ENCODE assay signal across 8 cellular contexts in genomic region chr1:17119076-17119743, GRCh38. TPM values are rescaled to one million over a fixed set of nuclear protein-coding genes. Genes with fewer than 3 reads are reported as not detected.
DNase-seq lines count a peak whose midpoint lies in the region; ATAC-seq, FAIRE-seq and TF ChIP-seq lines count a peak whose summit lies in the region.

Gene PADI2, minus strand, starts transcription at chr1:17119451. Its CDS starts 80 bp downstream, at chr1:17119371.

- intact Hi-C loops in GM12878 (cut with micrococcal nuclease; ENCODE audit: unreplicated experiment): loop anchor here (5.0 kb wide), 1 partner anchor 42 kb away; no protein-coding TSS in a partner anchor

- peaks cover 2% of the 10 kb centered on the region for H3K36me3 Mint-ChIP-seq in T-helper 17 cell (ENCODE audit: low read depth)

- peak; percentile 96 for ATAC-seq in T-helper 17 cell
- ATAC-seq in GM12878: peak; percentile 93
- no peak for ATAC-seq in GM21528 (IDR thresholded peaks at IDR 0.05; ENCODE audit: low FRiP score, unreplicated experiment)

- TF ChIP-seq CTCF in GM12878 (IDR thresholded peaks at IDR 0.05 in 2 of 3, conservative IDR thresholded peaks at IDR 0.05 in 1 of 3; ENCODE audit: control insufficient read depth in 2 of 3, extremely low read depth in 1 of 3, insufficient read depth in 1 of 3, low read depth in 3 of 3, low read length in 3 of 3): no peak

- peak within 1 kb of the TSS; percentile 69 for H3K4me2 ChIP-seq in GM12878 (ENCODE audit: control insufficient read depth, insufficient read depth)

- TF ChIP-seq POLR2A in GM12878 (IDR thresholded peaks at IDR 0.05; ENCODE audit: low read depth, low read length): no peak

- in situ Hi-C loops in GM12878 (cut with MboI): loop anchor here (5.0 kb wide), 2 partner anchors 57 to 213 kb away; no protein-coding TSS in a partner anchor

- peaks cover 74% of the 10 kb centered on the region for H3K27me3 Mint-ChIP-seq in T-helper 17 cell

- peak; percentile 66 for FAIRE-seq in GM18507 (lab: Jason Lieb, UNC)
- FAIRE-seq in GM12878 (lab: Jason Lieb, UNC): no peak

- H3K4me3 Mint-ChIP-seq in T-helper 17 cell: peak within 1 kb of the TSS; percentile 49

- TF ChIP-seq RAD21 in GM12878 (IDR thresholded peaks at IDR 0.05; ENCODE audit: insufficient read depth, low read depth, low read length): no peak

- H3K36me3 ChIP-seq in GM12878 (ENCODE audit: control insufficient read depth in 2 of 2, insufficient read depth in 2 of 2, low read length in 1 of 2) (no peaks in the 10 kb centered on the region), iPS-15b (ENCODE audit: control insufficient read depth, insufficient read depth, low read length) (no peaks in the 10 kb centered on the region)

- POLR2A ChIA-PET in GM12878 (lab: Charles Lee): interaction anchor here (0.8 to 3.9 kb wide), 6 partner anchors 10 to 59 kb away, joined by 3 to 23 read pairs (median 5); no protein-coding TSS in a partner anchor

- no peaks in the 10 kb centered on the region for H3K9me3 ChIP-seq in T-helper 17 cell (ENCODE audit: control insufficient read depth, low read length, poor library complexity, severe bottlenecking)
- no peaks in the 10 kb centered on the region for H3K9me3 ChIP-seq in GM12878 (replicated peaks; ENCODE audit: control insufficient read depth, insufficient read depth, low read length)
- H3K9me3 ChIP-seq in iPS-15b (ENCODE audit: control insufficient read depth, insufficient read depth, low read length): no peaks in the 10 kb centered on the region

- H3K27me3 ChIP-seq in GM12878 (replicated peaks in 1 of 2; ENCODE audit: control insufficient read depth in 2 of 2, insufficient read depth in 2 of 2, low read length in 1 of 2): peaks cover 9 to 11% of the 10 kb centered on the region in 2 experiments; a peak in 3 of 4 replicates
- H3K27me3 ChIP-seq in iPS-15b (ENCODE audit: control insufficient read depth, insufficient read depth, low read length): peaks cover 32% of the 10 kb centered on the region

- CTCF ChIA-PET in GM12878 (lab: Yijun Ruan, JAX): interaction anchor here (0.9 to 12.1 kb wide), 4 partner anchors 11 to 116 kb away, joined by 3 to 315 read pairs (median 88); no protein-coding TSS in a partner anchor

- H3K4me1 ChIP-seq in GM12878 (ENCODE audit: control insufficient read depth, insufficient read depth, low read length) (peaks cover 8% of the 10 kb centered on the region; the same call in 1 of the 2 replicates), iPS-15b (ENCODE audit: control insufficient read depth, insufficient read depth, low read length) (no peaks in the 10 kb centered on the region)

- WGBS in GM12878 (ENCODE audit: insufficient coverage, insufficient replicate concordance, low lambda C conversion rate, missing lambda C conversion rate): 2% methylated on average over 58 of the region's 58 CpGs

- H2AFZ ChIP-seq in GM12878 (ENCODE audit: control insufficient read depth, low read depth, low read length): peak within 1 kb of the TSS; percentile 46

- H3K79me2 ChIP-seq in GM12878 (ENCODE audit: control insufficient read depth, insufficient read depth, low read length): no peaks in the 10 kb centered on the region

- H4K20me1 ChIP-seq in GM12878 (ENCODE audit: control insufficient read depth, insufficient read depth): no peaks in the 10 kb centered on the region

- TF ChIP-seq EP300 in GM12878 (IDR thresholded peaks at IDR 0.05; ENCODE audit: borderline replicate concordance in 1 of 2, control insufficient read depth in 1 of 2, low read depth in 2 of 2, low read length in 2 of 2): no peak

- SMC1A ChIA-PET in GM12878 (lab: Charles Lee; ENCODE audit: uncharacterized antibody, unreplicated experiment): interaction anchor here (0.9 to 12.4 kb wide), 9 partner anchors 8 to 163 kb away, joined by 3 to 236 read pairs (median 6); no protein-coding TSS in a partner anchor

- no TSS peak for BruUV-seq in GM12878 (replicated peaks; lab: Mats Ljungman, UMichigan)

- H3K4me3 ChIP-seq in GM12878 (peak within 1 kb of the TSS; percentile 63), iPS-15b (ENCODE audit: low read depth, low read length) (peak within 1 kb of the TSS; percentile 75), skeletal muscle cell (ENCODE audit: low read depth, low read length) (peak within 1 kb of the TSS; percentile 36)

- H3K27ac Mint-ChIP-seq in T-helper 17 cell: no peak within 1 kb of the TSS

- peaks cover 6% of the 10 kb centered on the region for H3K4me1 Mint-ChIP-seq in T-helper 17 cell

- H3K9ac ChIP-seq in GM12878 (ENCODE audit: control insufficient read depth, insufficient read depth, low read length) (no peak within 1 kb of the TSS), iPS-15b (ENCODE audit: low read depth, low read length) (no peak within 1 kb of the TSS)

- no peak within 1 kb of the TSS for H3K27ac ChIP-seq in GM12878 (ENCODE audit: control insufficient read depth, insufficient read depth)

- DNase-seq in GM18507 (ENCODE audit: extremely low spot score, insufficient read length, low read depth) (peak; percentile 81), Kasumi-1 (lab: John Stamatoyannopoulos, UW) (peak; percentile 30 to 33), T-helper 17 cell (peak; percentile 21 to 36 (median 32)), GM12878 (ENCODE audit: low read depth, low spot score) (no peak), skeletal muscle cell (ENCODE audit: low read depth) (no peak), T1000 (lab: John Stamatoyannopoulos, UW) (no peak)

- RAD21 ChIA-PET in GM12878 (lab: Charles Lee; ENCODE audit: unreplicated experiment): interaction anchor here (0.9 to 9.7 kb wide), 8 partner anchors 22 to 117 kb away, joined by 3 to 186 read pairs (median 8); no protein-coding TSS in a partner anchor

TF ChIP-seq in GM12878, 131 proteins besides CTCF, POLR2A, EP300 and RAD21 (continues in another document):
- TF ChIP-seq MYC (IDR thresholded peaks at IDR 0.05; ENCODE audit: insufficient read depth, insufficient read length, insufficient replicate concordance, low read length, severe bottlenecking) (no peak), NFXL1 (IDR thresholded peaks at IDR 0.05; ENCODE audit: borderline replicate concordance) (0 out of 2 replicates have a peak, but pooled peaks have one; percentile 29), ASH2L (IDR thresholded peaks at IDR 0.05; ENCODE audit: borderline replicate concordance, low read depth) (no peak), NBN (IDR thresholded peaks at IDR 0.05) (no peak), DPF2 (IDR thresholded peaks at IDR 0.05) (peak; percentile 86), ZNF687 (IDR thresholded peaks at IDR 0.05) (peak; percentile 39; the same call in 1 of the 2 replicates), POLR2AphosphoS2 (IDR thresholded peaks at IDR 0.05; ENCODE audit: low read depth, low read length) (peak; percentile 55; the same call in 1 of the 2 replicates), ZNF24 (IDR thresholded peaks at IDR 0.05) (no peak), SMAD1 (IDR thresholded peaks at IDR 0.05; ENCODE audit: low read depth, partially characterized antibody) (no peak), IRF4 (IDR thresholded peaks at IDR 0.05; ENCODE audit: low read depth, low read length) (no peak), BACH1 (IDR thresholded peaks at IDR 0.05; ENCODE audit: borderline replicate concordance) (peak; percentile 59; the same call in 1 of the 2 replicates), JUNB (IDR thresholded peaks at IDR 0.05) (no peak), ETV6 (conservative IDR thresholded peaks at IDR 0.05 in 1 of 2, IDR thresholded peaks at IDR 0.05 in 1 of 2; ENCODE audit: borderline replicate concordance in 1 of 2, low read depth in 1 of 2) (no peak)

RNA-seq across cellular contexts. Expression of gene PADI2, which starts in this region (rescaled TPM):
- under 1 TPM; 0.23 to 0.57 TPM for total RNA-seq in T-helper 17 cell
- total RNA-seq in GM12878 (2013; cell fraction: nucleolus; rRNA removed): 46.4 and 54.7 TPM in 2 replicates
- 0.05 and 0.06 TPM in 2 replicates for total RNA-seq in GM12878 (2014; rRNA removed)
- 0.09 TPM in 2 replicates for total RNA-seq in GM12878 (2014; rRNA removed; fragmentation: Illumina TruSeq; extraction: Trizol)
- 0.18 and 0.21 TPM in 2 replicates for total RNA-seq in GM12878 (2021)
- polyA plus RNA-seq in GM12878 (2011; ENCODE audit: low read depth): 0.33 TPM
- polyA plus RNA-seq in GM12878 (2011; rRNA removed): 1.9 and 3.0 TPM in 2 replicates
- 2.3 and 2.7 TPM in 2 replicates for polyA plus RNA-seq in GM12878 (2011; cell fraction: cytosol; rRNA removed)
- polyA plus RNA-seq in GM12878 (2011; cell fraction: nucleus; rRNA removed): 7.6 and 15.7 TPM in 2 replicates
- polyA plus RNA-seq in GM12878 (2012): 0.61 and 1.5 TPM in 2 replicates
- 0.06 and 0.19 TPM in 2 replicates for polyA plus RNA-seq in GM12878 (2014; fragmentation: Illumina TruSeq; extraction: Trizol)
- under 1 TPM; 0.05 to 0.09 TPM for polyA plus RNA-seq in GM12878 (2014; fragmentation: Nextera tagmentation; extraction: Ambion mirVana)
- 0.09 and 0.10 TPM in 2 replicates for polyA plus RNA-seq in GM12878 (2014; rRNA removed)
- under 1 TPM in 1 of 2 experiments, not detected in 1; 0.17 TPM for polyA plus RNA-seq in GM12878 (2016; fragmentation: Nextera tagmentation; extraction: Ambion mirVana)
- polyA minus RNA-seq in GM12878 (2011; rRNA and poly(A)+ RNA removed): 3.7 and 4.6 TPM in 2 replicates
- 1.9 and 2.0 TPM in 2 replicates for polyA minus RNA-seq in GM12878 (2011; cell fraction: cytosol; rRNA and poly(A)+ RNA removed)
- 2.1 and 2.3 TPM in 2 replicates for polyA minus RNA-seq in GM12878 (2011; cell fraction: nucleus; rRNA and poly(A)+ RNA removed)

Comparison
In these comparisons a context has a peak if more than half of its experiments do, and no peak if none do; other contexts are left out.
1. Peak in DNase-seq and ATAC-seq in T-helper 17 cell; RNA of the gene not detected or under 1 TPM.
2. DNase-seq: peak in GM18507 (single experiment) and Kasumi-1 (2 of 2); none in GM12878 (single experiment), skeletal muscle cell (single experiment) and T1000 (single experiment).
3. Peak in every context shown above with its lines, with median percentiles within 50 percentile points of each other: H3K4me3 ChIP-seq.